19 cellular contexts compared by ENCODE assay signal in the genomic region with DNA sequence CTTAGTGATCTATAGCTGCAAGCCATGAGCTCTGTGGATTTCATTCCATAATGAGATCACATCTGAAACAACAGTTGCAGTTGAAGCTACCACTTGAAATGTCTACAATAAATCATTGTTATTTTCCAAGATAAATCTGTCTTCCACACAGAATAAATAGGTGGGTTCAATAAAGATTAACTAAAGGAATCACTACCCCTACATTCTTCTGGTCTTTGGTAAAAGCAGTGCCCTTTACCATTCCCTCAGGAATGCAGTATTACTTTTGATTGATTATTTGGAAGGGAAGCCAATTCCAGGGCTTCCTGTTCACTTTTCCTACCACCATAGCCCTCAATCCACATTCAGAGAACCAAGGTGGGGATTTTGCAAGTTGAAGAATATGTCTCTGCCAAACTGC. TPM values are rescaled to one million over a fixed set of nuclear protein-coding genes. Genes with fewer than 3 reads are reported as not detected.
DNase-seq lines count a peak whose midpoint lies in the region; ATAC-seq and TF ChIP-seq lines count a peak whose summit lies in the region.
"Had no signal": no experiment of that assay in that cellular context is flagged by ENCODE, and none has a peak within 500 bp of the region (broad histone marks: within the 10 kb centered on the region; RNA-seq: fewer than 3 reads in every experiment).

No MANE protein-coding gene starts in this region.

- intact Hi-C loops in body of pancreas (cut with DNase I) (no loop called here), upper lobe of right lung (cut with DNase I) (no loop called here)

- CTCF ChIA-PET in HEK293T (lab: Yijun Ruan, JAX): interaction anchor here (0.8 kb wide), 1 partner anchor 11 kb away, joined by 3 read pairs; no protein-coding TSS in a partner anchor
- CTCF ChIA-PET in WTC11 (lab: Charles Lee): no interaction called here

- H3K4me1 Mint-ChIP-seq in progenitor cell of endocrine pancreas (ENCODE audit: low read depth) (peaks cover 24% of the 10 kb centered on the region), WTC11 (no peaks in the 10 kb centered on the region)
- H3K4me1 Mint-ChIP-seq: CD4-positive, alpha-beta memory T cell; H9 had no signal

- H3K4me1 ChIP-seq in body of pancreas (peaks cover 9% of the 10 kb centered on the region), upper lobe of right lung (no peaks in the 10 kb centered on the region)

- peak; percentile 92 for ATAC-seq in body of pancreas
- no peak for ATAC-seq in WTC11
- no peak for ATAC-seq in upper lobe of right lung
- ATAC-seq: GM12878, HCT116 had no signal

- H3K27me3 ChIP-seq in body of pancreas (no peaks in the 10 kb centered on the region), upper lobe of right lung (no peaks in the 10 kb centered on the region)

- no peak overlapping the region for H3K4me3 Mint-ChIP-seq in progenitor cell of endocrine pancreas (ENCODE audit: low read depth)
- H3K4me3 Mint-ChIP-seq in WTC11: no peak overlapping the region
- H3K4me3 Mint-ChIP-seq: CD4-positive, alpha-beta memory T cell; H9; HFFc6 had no signal

- H3K36me3 ChIP-seq in body of pancreas (replicated peaks in 1 of 2; ENCODE audit: insufficient read depth in 1 of 2, low read depth in 2 of 2) (no peaks in the 10 kb centered on the region), upper lobe of right lung (no peaks in the 10 kb centered on the region)

- peaks cover 13% of the 10 kb centered on the region for H3K9me3 Mint-ChIP-seq in progenitor cell of endocrine pancreas (ENCODE audit: low read depth)
- no peaks in the 10 kb centered on the region for H3K9me3 Mint-ChIP-seq in WTC11
- H3K9me3 Mint-ChIP-seq: H9, HFFc6 had no signal

- no peak for TF ChIP-seq CTCF in body of pancreas (IDR thresholded peaks at IDR 0.05)
- no peak for TF ChIP-seq CTCF in progenitor cell of endocrine pancreas (IDR thresholded peaks at IDR 0.05; ENCODE audit: unreplicated experiment)
- no peak for TF ChIP-seq CTCF in WTC11 (IDR thresholded peaks at IDR 0.05)
- TF ChIP-seq CTCF in upper lobe of right lung (IDR thresholded peaks at IDR 0.05): no peak

- TF ChIP-seq POLR2A in body of pancreas (IDR thresholded peaks at IDR 0.05): no peak

- H3K27me3 Mint-ChIP-seq in progenitor cell of endocrine pancreas: no peaks in the 10 kb centered on the region
- H3K27me3 Mint-ChIP-seq in WTC11 (ENCODE audit: low read depth): peaks cover 89% of the 10 kb centered on the region

- H3K36me3 Mint-ChIP-seq in progenitor cell of endocrine pancreas (ENCODE audit: insufficient read depth): peaks cover 1% of the 10 kb centered on the region
- H3K36me3 Mint-ChIP-seq in WTC11: no peaks in the 10 kb centered on the region
- H3K36me3 Mint-ChIP-seq: CD4-positive, alpha-beta memory T cell had no signal

- POLR2A ChIA-PET in HEK293T (lab: Yijun Ruan, JAX) (no interaction called here), WTC11 (lab: Charles Lee) (no interaction called here)

- no peaks in the 10 kb centered on the region for H3K9me3 ChIP-seq in body of pancreas
- H3K9me3 ChIP-seq in upper lobe of right lung: no peaks in the 10 kb centered on the region

- DNase-seq in HEK293T (ENCODE audit: extremely low spot score) (no peak), body of pancreas (no peak), left kidney (ENCODE audit: low read depth, low spot score) (peak; percentile 9), progenitor cell of endocrine pancreas (ENCODE audit: low spot score, unreplicated experiment) (no peak), HuH-7 (ENCODE audit: low spot score) (no peak), WTC11 (ENCODE audit: low spot score) (no peak), amygdala (lab: John Stamatoyannopoulos, UW) (no peak), upper lobe of right lung (no peak)
- DNase-seq: C1 segment of cervical spinal cord; Calu3; CD4-positive, alpha-beta memory T cell; COR-L47; DMS53; DMS79 treated with DMSO at 0.1 percent for 48 hours; GM23248; H9; HFFc6 had no signal

- H3K27ac Mint-ChIP-seq in progenitor cell of endocrine pancreas: peak overlapping the region; percentile 69
- H3K27ac Mint-ChIP-seq in WTC11: no peak overlapping the region
- H3K27ac Mint-ChIP-seq: CD4-positive, alpha-beta memory T cell; H9; HFFc6 had no signal

- H3K4me3 ChIP-seq in body of pancreas: no peak overlapping the region
- no peak overlapping the region for H3K4me3 ChIP-seq in upper lobe of right lung
- H3K4me3 ChIP-seq: GM12878, GM23248 had no signal

- H3K27ac ChIP-seq in body of pancreas (peak overlapping the region in 3 of 4 donors; percentile 39 to 62 (median 57)), upper lobe of right lung (no peak overlapping the region)
- H3K27ac ChIP-seq: GM23248 had no signal

TF ChIP-seq in HEK293T, 16 proteins besides CTCF, POLR2A, EP300 and RAD21:
- peak; percentile 68 for TF ChIP-seq PKNOX1 (IDR thresholded peaks at IDR 0.05)
- no peak for TF ChIP-seq SUZ12 (IDR thresholded peaks at IDR 0.05)

TF ChIP-seq in WTC11, 78 proteins besides CTCF, POLR2A, EP300 and RAD21 (continues in another document):
- TF ChIP-seq CREM (CRISPR knock-in tag; IDR thresholded peaks at IDR 0.05): no peak
- no peak for TF ChIP-seq ESRRA (CRISPR knock-in tag; IDR thresholded peaks at IDR 0.05; ENCODE audit: borderline replicate concordance)
- TF ChIP-seq GABPB1 (CRISPR knock-in tag; IDR thresholded peaks at IDR 0.05): no peak
- TF ChIP-seq NR1H2 (CRISPR knock-in tag; IDR thresholded peaks at IDR 0.05): no peak
- TF ChIP-seq AR (CRISPR knock-in tag; IDR thresholded peaks at IDR 0.05): no peak
- TF ChIP-seq, protein P1, sequence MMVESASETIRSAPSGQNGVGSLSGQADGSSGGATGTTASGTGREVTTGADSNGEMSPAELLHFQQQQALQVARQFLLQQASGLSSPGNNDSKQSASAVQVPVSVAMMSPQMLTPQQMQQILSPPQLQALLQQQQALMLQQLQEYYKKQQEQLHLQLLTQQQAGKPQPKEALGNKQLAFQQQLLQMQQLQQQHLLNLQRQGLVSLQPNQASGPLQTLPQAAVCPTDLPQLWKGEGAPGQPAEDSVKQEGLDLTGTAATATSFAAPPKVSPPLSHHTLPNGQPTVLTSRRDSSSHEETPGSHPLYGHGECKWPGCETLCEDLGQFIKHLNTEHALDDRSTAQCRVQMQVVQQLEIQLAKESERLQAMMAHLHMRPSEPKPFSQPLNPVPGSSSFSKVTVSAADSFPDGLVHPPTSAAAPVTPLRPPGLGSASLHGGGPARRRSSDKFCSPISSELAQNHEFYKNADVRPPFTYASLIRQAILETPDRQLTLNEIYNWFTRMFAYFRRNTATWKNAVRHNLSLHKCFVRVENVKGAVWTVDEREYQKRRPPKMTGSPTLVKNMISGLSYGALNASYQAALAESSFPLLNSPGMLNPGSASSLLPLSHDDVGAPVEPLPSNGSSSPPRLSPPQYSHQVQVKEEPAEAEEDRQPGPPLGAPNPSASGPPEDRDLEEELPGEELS (CRISPR knock-in tag; IDR thresholded peaks at IDR 0.05): no peak
- no peak for TF ChIP-seq E2F5 (CRISPR knock-in tag; IDR thresholded peaks at IDR 0.05)
- TF ChIP-seq, protein P2, sequence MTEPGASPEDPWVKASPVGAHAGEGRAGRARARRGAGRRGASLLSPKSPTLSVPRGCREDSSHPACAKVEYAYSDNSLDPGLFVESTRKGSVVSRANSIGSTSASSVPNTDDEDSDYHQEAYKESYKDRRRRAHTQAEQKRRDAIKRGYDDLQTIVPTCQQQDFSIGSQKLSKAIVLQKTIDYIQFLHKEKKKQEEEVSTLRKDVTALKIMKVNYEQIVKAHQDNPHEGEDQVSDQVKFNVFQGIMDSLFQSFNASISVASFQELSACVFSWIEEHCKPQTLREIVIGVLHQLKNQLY (CRISPR knock-in tag; IDR thresholded peaks at IDR 0.05): no peak
- no peak for TF ChIP-seq ATF1 (CRISPR knock-in tag; IDR thresholded peaks at IDR 0.05)
- no peak for TF ChIP-seq ZNF396 (CRISPR knock-in tag; IDR thresholded peaks at IDR 0.05; ENCODE audit: borderline replicate concordance)
- no peak for TF ChIP-seq NR3C1 (CRISPR knock-in tag; conservative IDR thresholded peaks at IDR 0.05; ENCODE audit: low read depth)
- TF ChIP-seq ZNF317 (CRISPR knock-in tag; IDR thresholded peaks at IDR 0.05; ENCODE audit: borderline replicate concordance, low read depth): no peak

RNA-seq across cellular contexts. Expression of gene MAP9, which starts 38.9 kb away (rescaled TPM):
- 1 to 10 TPM; 5.2 to 7.9 TPM for total RNA-seq in body of pancreas
- 33.2 and 34.2 TPM in 2 replicates for total RNA-seq in progenitor cell of endocrine pancreas
- total RNA-seq in WTC11 (2021): 13.5 to 19.0 TPM (median 16.5 TPM) in 3 replicates
- total RNA-seq in upper lobe of right lung: 16.2 TPM
